ENCODE assay signal across 13 cellular contexts in the genomic region with DNA sequence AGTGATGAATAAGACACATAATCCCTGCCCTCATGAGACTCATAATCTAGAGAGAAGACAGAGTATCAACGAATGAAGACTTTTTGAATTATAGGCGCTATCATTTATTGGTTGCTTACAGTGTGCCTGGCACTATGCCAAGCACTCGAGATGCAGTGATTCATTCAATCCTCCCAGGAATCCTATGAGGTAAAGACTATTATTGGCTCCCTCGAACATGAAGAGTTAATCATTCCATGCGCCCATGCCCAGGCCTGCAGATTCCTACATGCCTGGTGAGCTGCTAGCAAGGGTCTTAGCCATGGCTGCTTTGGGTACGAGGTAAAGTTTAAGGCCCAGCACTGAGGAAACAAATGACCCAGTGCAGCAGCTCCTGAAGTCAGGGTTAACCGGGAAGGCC. TPM values are rescaled to one million over a fixed set of nuclear protein-coding genes. Genes with fewer than 3 reads are reported as not detected.
A peak's percentile ranks its signal among the peaks of the same experiment; 100 is the strongest.
DNase-seq lines count a peak whose midpoint lies in the region; ATAC-seq and TF ChIP-seq lines count a peak whose summit lies in the region.
"Had no signal": no experiment of that assay in that cellular context is flagged by ENCODE, and none has a peak within 500 bp of the region (broad histone marks: within the 10 kb centered on the region; RNA-seq: fewer than 3 reads in every experiment).

No MANE protein-coding gene starts in this region.

- H3K9ac ChIP-seq in iPS-18a (ENCODE audit: low read length) = peak overlapping the region; percentile 59

- H3K27me3 ChIP-seq in left ventricle myocardium inferior (ENCODE audit: low read depth) = peaks cover 12% of the 10 kb centered on the region
- H3K27me3 ChIP-seq in iPS-18a (ENCODE audit: control insufficient read depth, insufficient read depth, low read length) = no peaks in the 10 kb centered on the region
- H3K27me3 ChIP-seq in vagina = no peaks in the 10 kb centered on the region
- H3K27me3 ChIP-seq: ascending aorta, BE2C had no signal

- TF ChIP-seq POLR2A in vagina (IDR thresholded peaks at IDR 0.05) = no peak

- no peaks in the 10 kb centered on the region for H3K36me3 ChIP-seq in left ventricle myocardium inferior
- H3K36me3 ChIP-seq in iPS-18a (ENCODE audit: control insufficient read depth, low read depth, low read length) = no peaks in the 10 kb centered on the region
- H3K36me3 ChIP-seq in vagina = no peaks in the 10 kb centered on the region
- H3K36me3 ChIP-seq: ascending aorta, BE2C had no signal

- H3K27ac ChIP-seq in left ventricle myocardium inferior (replicated peaks) (no peak overlapping the region), iPS-18a (ENCODE audit: low read length) (no peak overlapping the region), vagina (no peak overlapping the region)
- H3K27ac ChIP-seq: ascending aorta had no signal

- ATAC-seq in Right ventricle myocardium superior (ENCODE audit: poor library complexity) = no peak
- ATAC-seq: activated CD8-positive, alpha-beta T cell treated with anti-CD3 and anti-CD28 coated beads for 36 hours had no signal

- no peak for TF ChIP-seq CTCF in left ventricle myocardium inferior (IDR thresholded peaks at IDR 0.05; ENCODE audit: borderline replicate concordance)
- TF ChIP-seq CTCF in vagina (IDR thresholded peaks at IDR 0.05) = no peak

- DNase-seq in left ventricle myocardium inferior = no peak
- DNase-seq in Right ventricle myocardium superior = no peak
- peak; percentile 38 for DNase-seq in astrocyte of the hippocampus (ENCODE audit: low read depth, low spot score)
- DNase-seq in vagina (ENCODE audit: extremely low spot score in 2 of 2) = no peak
- no peak for DNase-seq in islet precursor cell
- DNase-seq in cerebellum (ENCODE audit: low spot score) = no peak
- DNase-seq in germinal center (ENCODE audit: low spot score) = no peak
- DNase-seq: activated CD8-positive, alpha-beta T cell treated with anti-CD3 and anti-CD28 coated beads for 36 hours; BE2C; NCI-H1105 had no signal

- H3K4me1 ChIP-seq in left ventricle myocardium inferior (peaks cover 8% of the 10 kb centered on the region), iPS-18a (ENCODE audit: control insufficient read depth, low read depth, low read length) (peaks cover 3% of the 10 kb centered on the region), vagina (no peaks in the 10 kb centered on the region)
- H3K4me1 ChIP-seq: ascending aorta, BE2C had no signal

- intact Hi-C loops in left ventricle myocardium inferior (cut with micrococcal nuclease) = no loop called here
- intact Hi-C loops in Right ventricle myocardium superior (cut with DNase I) = no loop called here
- intact Hi-C loops in vagina (cut with DNase I) = no loop called here

- no peaks in the 10 kb centered on the region for H3K9me3 ChIP-seq in left ventricle myocardium inferior (replicated peaks)
- no peaks in the 10 kb centered on the region for H3K9me3 ChIP-seq in iPS-18a (ENCODE audit: control insufficient read depth, low read depth, low read length)
- H3K9me3 ChIP-seq in vagina = no peaks in the 10 kb centered on the region
- H3K9me3 ChIP-seq: ascending aorta, BE2C had no signal

- H3K4me3 ChIP-seq in left ventricle myocardium inferior = peak overlapping the region; percentile 44
- H3K4me3 ChIP-seq in iPS-18a (ENCODE audit: low read length) = peak overlapping the region; percentile 82
- H3K4me3 ChIP-seq in vagina = peak overlapping the region; percentile 19 to 32

RNA-seq across cellular contexts. Expression of gene TEX13B, which starts 47.0 kb away (rescaled TPM):
- total RNA-seq in left ventricle myocardium inferior (not detected), Right ventricle myocardium superior (not detected), vagina (not detected), cerebellum (not detected)
- total RNA-seq: activated CD8-positive, alpha-beta T cell treated with anti-CD3 and anti-CD28 coated beads for 36 hours; ascending aorta; occipital lobe had no signal

Comparison
In these comparisons a context has a peak if more than half of its experiments do, and no peak if none do; other contexts are left out.
1. H3K4me3 ChIP-seq: peak in every context shown above with its lines; median percentile 82 in iPS-18a; 44 in left ventricle myocardium inferior; 26 in vagina.